Comparison of ENCODE assay signal across 10 cellular contexts in the genomic region with DNA sequence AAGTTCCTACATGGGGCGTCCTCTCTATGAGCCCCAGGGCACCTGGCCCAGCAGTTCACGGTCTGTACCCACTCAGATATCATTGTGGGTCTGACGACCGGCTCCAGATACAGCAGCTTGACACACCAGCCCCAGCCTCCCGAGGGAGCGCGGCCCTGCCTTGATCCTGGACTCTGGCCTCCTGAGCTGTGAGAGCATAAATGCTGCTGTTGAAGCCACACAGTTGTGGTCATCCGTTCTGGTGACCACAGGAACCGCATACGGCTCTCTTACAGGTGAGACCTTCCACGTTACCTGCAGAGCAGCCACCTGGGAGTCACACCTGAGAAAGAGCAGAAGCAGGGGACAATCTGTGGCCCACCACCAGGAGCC.
DNase-seq lines count a peak whose midpoint lies in the region; ATAC-seq, FAIRE-seq and TF ChIP-seq lines count a peak whose summit lies in the region.
"Had no signal": no experiment of that assay in that cellular context is flagged by ENCODE, and none has a peak within 500 bp of the region (broad histone marks: within the 10 kb centered on the region; RNA-seq: fewer than 3 reads in every experiment).

No MANE protein-coding gene starts in this region.

- FAIRE-seq in HepG2 (lab: Jason Lieb, UNC) = no peak

- TF ChIP-seq CTCF in HepG2 (CRISPR knock-in tag; IDR thresholded peaks at IDR 0.05) (no peak), right lobe of liver (IDR thresholded peaks at IDR 0.05) (no peak), foreskin fibroblast (IDR thresholded peaks at IDR 0.05; ENCODE audit: low read depth, low read length) (no peak)

- H3K9ac ChIP-seq in HepG2 (ENCODE audit: insufficient read depth, low read depth, low read length) = no peak overlapping the region

- H3K4me2 ChIP-seq in HepG2 (ENCODE audit: low read depth, low read length) = no peak overlapping the region

- BruUV-seq in HepG2 (replicated peaks; lab: Mats Ljungman, UMichigan) = no TSS peak

- 0 out of 2 replicates have a peak, but pooled peaks cover 4% of the 10 kb centered on the region for H3K4me1 ChIP-seq in HepG2 (ENCODE audit: insufficient read depth, low read length)
- no peaks in the 10 kb centered on the region for H3K4me1 ChIP-seq in right lobe of liver

- in situ Hi-C loops in HepG2 (cut with HindIII; ENCODE audit: extremely low pct_ligation_motif_present, low pct_unique_long_range_greater_than_20kb) = loop anchor here (10.0 kb wide), 1 partner anchor 303 kb away; no protein-coding TSS in a partner anchor

- H3K27ac ChIP-seq in HepG2 (ENCODE audit: extremely low read length, insufficient read depth, low read length) (no peak overlapping the region), right lobe of liver (no peak overlapping the region)

- POLR2A ChIA-PET in HepG2 (lab: Yijun Ruan, JAX) = no interaction called here

- no peak for TF ChIP-seq EP300 in HepG2 (IDR thresholded peaks at IDR 0.05; ENCODE audit: low read depth in 2 of 2, low read length in 2 of 2)
- no peak for TF ChIP-seq EP300 in HepG2 (CRISPR knock-in tag; IDR thresholded peaks at IDR 0.05; ENCODE audit: borderline replicate concordance)

- H3K36me3 ChIP-seq in HepG2 (replicated peaks in 1 of 2; ENCODE audit: control insufficient read depth in 1 of 2, insufficient read depth in 2 of 2, low read length in 2 of 2) = no peaks in the 10 kb centered on the region
- no peaks in the 10 kb centered on the region for H3K36me3 ChIP-seq in right lobe of liver

- H2AFZ ChIP-seq in HepG2 (ENCODE audit: low read length) = no peak overlapping the region

- TF ChIP-seq RAD21 in HepG2 (CRISPR knock-in tag; IDR thresholded peaks at IDR 0.05) = no peak

- peak overlapping the region; percentile 79 for H3K4me3 Mint-ChIP-seq in activated T-helper 17 cell treated with anti-CD3 and anti-CD28 coated beads, Interleukin-2, amount 50 U/mL, for 72 hours

- H3K27me3 Mint-ChIP-seq in activated T-helper 17 cell treated with anti-CD3 and anti-CD28 coated beads, Interleukin-2, amount 50 U/mL, for 72 hours = peaks cover 37% of the 10 kb centered on the region

- no peak for TF ChIP-seq POLR2A in HepG2 (IDR thresholded peaks at IDR 0.05; ENCODE audit: insufficient read depth in 1 of 2, low read depth in 2 of 2, low read length in 2 of 2)
- TF ChIP-seq POLR2A in right lobe of liver (IDR thresholded peaks at IDR 0.05) = no peak

- no peak overlapping the region for H3K27ac Mint-ChIP-seq in activated T-helper 17 cell treated with anti-CD3 and anti-CD28 coated beads, Interleukin-2, amount 50 U/mL, for 72 hours
- H3K27ac Mint-ChIP-seq: stimulated activated naive CD8-positive, alpha-beta T cell treated with anti-CD3 and anti-CD28 coated beads, Interleukin-15, Interleukin-2, amounts not matched to agents 100 ng/mL and 50 ng/mL, for 24 hours had no signal

- H3K27me3 ChIP-seq in HepG2 (ENCODE audit: control insufficient read depth in 1 of 2, insufficient read depth in 2 of 2, low read length in 2 of 2) (peaks cover 18 to 85% of the 10 kb centered on the region in 2 experiments; a peak in 4 of 5 replicates), right lobe of liver (peaks cover 0 to 10% of the 10 kb centered on the region in 2 donors)

- peak; percentile 12; the same call in 2 of the 3 replicates for ATAC-seq in HepG2
- no peak for ATAC-seq in right lobe of liver
- ATAC-seq in activated T-helper 17 cell treated with anti-CD3 and anti-CD28 coated beads, Interleukin-2, amount 50 U/mL, for 72 hours (replicated peaks) = no peak
- peak; percentile 8 for ATAC-seq in left colon
- no peak for ATAC-seq in HG02885 (IDR thresholded peaks at IDR 0.05; ENCODE audit: poor library complexity, unreplicated experiment)

- H3K36me3 Mint-ChIP-seq in activated T-helper 17 cell treated with anti-CD3 and anti-CD28 coated beads, Interleukin-2, amount 50 U/mL, for 72 hours (ENCODE audit: low read depth) = no peaks in the 10 kb centered on the region

- WGBS in HepG2 (ENCODE audit: low lambda C conversion rate) = 13% methylated on average over 8 of the region's 11 CpGs
- 37% methylated on average over 7 of the region's 11 CpGs for WGBS in right lobe of liver (ENCODE audit: insufficient coverage, low coverage, low lambda C conversion rate, missing lambda C conversion rate)

- H3K4me3 ChIP-seq in HepG2 (replicated peaks in 1 of 3; ENCODE audit: insufficient read depth in 1 of 3, low read depth in 2 of 3, low read length in 3 of 3) (no peak overlapping the region), right lobe of liver (no peak overlapping the region), foreskin fibroblast (ENCODE audit: low read depth in 1 of 2, low read length in 2 of 2) (no peak overlapping the region)

- H3K4me1 Mint-ChIP-seq in activated T-helper 17 cell treated with anti-CD3 and anti-CD28 coated beads, Interleukin-2, amount 50 U/mL, for 72 hours = peaks cover 13% of the 10 kb centered on the region

- CTCF ChIA-PET in HepG2 (lab: Yijun Ruan, JAX; ENCODE audit: low intra/inter-chr PET ratio, low total read pairs) = interaction anchor here (1.4 to 1.6 kb wide), 2 partner anchors 10 to 314 kb away, joined by 3 to 5 read pairs; no protein-coding TSS in a partner anchor

- H3K79me2 ChIP-seq in HepG2 (ENCODE audit: insufficient read depth, low read length) = no peaks in the 10 kb centered on the region

- no peaks in the 10 kb centered on the region for H3K9me3 Mint-ChIP-seq in activated T-helper 17 cell treated with anti-CD3 and anti-CD28 coated beads, Interleukin-2, amount 50 U/mL, for 72 hours
- H3K9me3 Mint-ChIP-seq: stimulated activated naive CD8-positive, alpha-beta T cell treated with anti-CD3 and anti-CD28 coated beads, Interleukin-15, Interleukin-2, amounts not matched to agents 100 ng/mL and 50 ng/mL, for 24 hours had no signal

- DNase-seq in HepG2 (ENCODE audit: low spot score) (no peak), right lobe of liver (no peak), left colon (no peak), SHP77 (lab: John Stamatoyannopoulos, UW) (no peak), foreskin fibroblast (no peak), amygdala (lab: John Stamatoyannopoulos, UW) (no peak)
- DNase-seq: NCI-H1417 treated with DMSO at 0.1 percent for 48 hours had no signal

- no peaks in the 10 kb centered on the region for H4K20me1 ChIP-seq in HepG2 (ENCODE audit: insufficient read depth, low read length)

- no peaks in the 10 kb centered on the region for H3K9me3 ChIP-seq in HepG2 (ENCODE audit: low read length)
- no peaks in the 10 kb centered on the region for H3K9me3 ChIP-seq in right lobe of liver

- intact Hi-C loops in HepG2 (cut with micrococcal nuclease; ENCODE audit: unreplicated experiment) (no loop called here), right lobe of liver (cut with DNase I) (loop anchor here in 1 of 2 donors (10.0 kb wide), 1 partner anchor 303 kb away; no protein-coding TSS in a partner anchor), left colon (cut with DNase I, micrococcal nuclease) (no loop called here)

TF ChIP-seq in HepG2, 621 proteins besides CTCF, POLR2A, EP300 and RAD21 (continues in another document):
- TF ChIP-seq SNAI1 (CRISPR knock-in tag; IDR thresholded peaks at IDR 0.05; ENCODE audit: borderline replicate concordance) (no peak), REL (CRISPR knock-in tag; conservative IDR thresholded peaks at IDR 0.05) (no peak), ZNF556 (CRISPR knock-in tag; IDR thresholded peaks at IDR 0.05; ENCODE audit: borderline replicate concordance) (no peak), KAT2B (IDR thresholded peaks at IDR 0.05; ENCODE audit: borderline replicate concordance, low read depth, low read length) (no peak), SETDB1 (CRISPR knock-in tag; IDR thresholded peaks at IDR 0.05; ENCODE audit: borderline replicate concordance) (no peak)
- TF ChIP-seq, protein P1, sequence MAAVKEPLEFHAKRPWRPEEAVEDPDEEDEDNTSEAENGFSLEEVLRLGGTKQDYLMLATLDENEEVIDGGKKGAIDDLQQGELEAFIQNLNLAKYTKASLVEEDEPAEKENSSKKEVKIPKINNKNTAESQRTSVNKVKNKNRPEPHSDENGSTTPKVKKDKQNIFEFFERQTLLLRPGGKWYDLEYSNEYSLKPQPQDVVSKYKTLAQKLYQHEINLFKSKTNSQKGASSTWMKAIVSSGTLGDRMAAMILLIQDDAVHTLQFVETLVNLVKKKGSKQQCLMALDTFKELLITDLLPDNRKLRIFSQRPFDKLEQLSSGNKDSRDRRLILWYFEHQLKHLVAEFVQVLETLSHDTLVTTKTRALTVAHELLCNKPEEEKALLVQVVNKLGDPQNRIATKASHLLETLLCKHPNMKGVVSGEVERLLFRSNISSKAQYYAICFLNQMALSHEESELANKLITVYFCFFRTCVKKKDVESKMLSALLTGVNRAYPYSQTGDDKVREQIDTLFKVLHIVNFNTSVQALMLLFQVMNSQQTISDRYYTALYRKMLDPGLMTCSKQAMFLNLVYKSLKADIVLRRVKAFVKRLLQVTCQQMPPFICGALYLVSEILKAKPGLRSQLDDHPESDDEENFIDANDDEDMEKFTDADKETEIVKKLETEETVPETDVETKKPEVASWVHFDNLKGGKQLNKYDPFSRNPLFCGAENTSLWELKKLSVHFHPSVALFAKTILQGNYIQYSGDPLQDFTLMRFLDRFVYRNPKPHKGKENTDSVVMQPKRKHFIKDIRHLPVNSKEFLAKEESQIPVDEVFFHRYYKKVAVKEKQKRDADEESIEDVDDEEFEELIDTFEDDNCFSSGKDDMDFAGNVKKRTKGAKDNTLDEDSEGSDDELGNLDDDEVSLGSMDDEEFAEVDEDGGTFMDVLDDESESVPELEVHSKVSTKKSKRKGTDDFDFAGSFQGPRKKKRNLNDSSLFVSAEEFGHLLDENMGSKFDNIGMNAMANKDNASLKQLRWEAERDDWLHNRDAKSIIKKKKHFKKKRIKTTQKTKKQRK (IDR thresholded peaks at IDR 0.05; ENCODE audit: low read length) = no peak

Comparison
In these comparisons a context has a peak if more than half of its experiments do, and no peak if none do; other contexts are left out.
1. ATAC-seq: peak in HepG2 (single experiment) and left colon (single experiment); none in right lobe of liver (0 of 4), activated T-helper 17 cell treated with anti-CD3 and anti-CD28 coated beads, Interleukin-2, amount 50 U/mL, for 72 hours (single experiment) and HG02885 (single experiment).